8 cellular contexts compared by ENCODE assay signal in the genomic region with DNA sequence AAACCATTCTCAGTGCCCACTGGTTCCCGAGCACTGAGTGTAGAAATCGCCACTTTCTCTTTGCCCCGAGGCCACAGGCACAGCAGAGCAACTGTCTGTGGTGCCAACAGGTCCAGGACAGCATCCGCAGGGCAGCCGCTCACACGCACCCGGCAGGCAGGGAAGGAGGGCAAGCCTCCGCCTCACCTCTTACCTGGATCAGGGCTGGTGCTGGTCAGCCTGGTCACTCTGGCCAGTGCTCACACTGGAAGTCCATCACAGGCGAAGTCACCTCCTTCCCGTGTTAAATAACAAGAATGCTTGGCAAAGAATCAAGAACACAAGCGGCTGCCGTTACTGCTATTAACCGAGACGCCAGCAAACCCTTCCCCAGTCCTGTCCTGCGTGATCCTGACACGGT. TPM values are rescaled to one million over a fixed set of nuclear protein-coding genes. Genes with fewer than 3 reads are reported as not detected.
DNase-seq lines count a peak whose midpoint lies in the region; ATAC-seq and TF ChIP-seq lines count a peak whose summit lies in the region.
"Had no signal": no experiment of that assay in that cellular context is flagged by ENCODE, and none has a peak within 500 bp of the region (broad histone marks: within the 10 kb centered on the region; RNA-seq: fewer than 3 reads in every experiment).

No MANE protein-coding gene starts in this region.

- in situ Hi-C loops in gastrocnemius medialis (cut with MboI; ENCODE audit: low sequenced_read_pairs in 4 of 4): no loop called here

- peaks cover 35% of the 10 kb centered on the region for H3K79me2 ChIP-seq in GM23338 (replicated peaks; ENCODE audit: insufficient read depth)

- peak overlapping the region; percentile 93 for H3K4me3 Mint-ChIP-seq in GM23338
- H3K4me3 Mint-ChIP-seq in T-helper 17 cell: peak overlapping the region; percentile 98

- H3K9me3 Mint-ChIP-seq in GM23338: no peaks in the 10 kb centered on the region; the same call in 2 of the 3 replicates

- no peaks in the 10 kb centered on the region for H3K9me3 ChIP-seq in T-helper 17 cell (ENCODE audit: control insufficient read depth, low read length, poor library complexity, severe bottlenecking)
- H3K9me3 ChIP-seq in gastrocnemius medialis: no peaks in the 10 kb centered on the region

- H3K27ac Mint-ChIP-seq in GM23338: peak overlapping the region; percentile 94; the same call in 1 of the 2 replicates
- H3K27ac Mint-ChIP-seq in T-helper 17 cell: peak overlapping the region; percentile 93

- H3K36me3 ChIP-seq in GM23338 (ENCODE audit: insufficient read depth): peaks cover 22% of the 10 kb centered on the region
- peaks cover 0 to 55% of the 10 kb centered on the region in 2 donors for H3K36me3 ChIP-seq in gastrocnemius medialis

- H3K4me1 ChIP-seq in GM23338 (ENCODE audit: insufficient read depth) (peaks cover 9% of the 10 kb centered on the region; the same call in 1 of the 2 replicates), gastrocnemius medialis (peaks cover 31% of the 10 kb centered on the region in 2 donors)

- H3K27me3 ChIP-seq in GM23338 (ENCODE audit: insufficient read depth) (peaks cover 15% of the 10 kb centered on the region), gastrocnemius medialis (no peaks in the 10 kb centered on the region)

- TF ChIP-seq POLR2A in gastrocnemius medialis (IDR thresholded peaks at IDR 0.05): no peak

- intact Hi-C loops in gastrocnemius medialis (cut with DNase I; ENCODE audit: low total_unique reads): no loop called here

- H3K27me3 Mint-ChIP-seq in GM23338 (ENCODE audit: insufficient read depth, low read depth, poor library complexity): peaks cover 26% of the 10 kb centered on the region
- H3K27me3 Mint-ChIP-seq in T-helper 17 cell: no peaks in the 10 kb centered on the region

- H3K4me1 Mint-ChIP-seq in GM23338 (peaks cover 20% of the 10 kb centered on the region), T-helper 17 cell (peaks cover 19% of the 10 kb centered on the region)

- no peak overlapping the region for H2AFZ ChIP-seq in GM23338

- TF ChIP-seq CTCF in GM23338 (conservative IDR thresholded peaks at IDR 0.05; ENCODE audit: low read depth in 2 of 2) (no peak), fibroblast of the aortic adventitia (IDR thresholded peaks at IDR 0.05; ENCODE audit: insufficient read depth, low read length) (no peak), gastrocnemius medialis (IDR thresholded peaks at IDR 0.05 in 4 of 5, conservative IDR thresholded peaks at IDR 0.05 in 1 of 5) (no peak)

- H3K4me3 ChIP-seq in GM23338 (peak overlapping the region; percentile 99; the same call in 1 of the 2 replicates), fibroblast of the aortic adventitia (ENCODE audit: low read depth, low read length) (peak overlapping the region; percentile 98), gastrocnemius medialis (peak overlapping the region; percentile 65 to 90 (median 76))

- peak overlapping the region; percentile 94 for H3K4me2 ChIP-seq in GM23338

- DNase-seq in GM23338 (ENCODE audit: low spot score) (no peak), T-helper 17 cell (no peak), fibroblast of the aortic adventitia (ENCODE audit: low read depth) (no peak), gastrocnemius medialis (no peak), GM19240 (ENCODE audit: insufficient read length, low spot score) (no peak), NK-92 (lab: John Stamatoyannopoulos, UW; ENCODE audit: unreplicated experiment) (no peak)
- DNase-seq: NCI-H774 had no signal

- H3K9me2 ChIP-seq in GM23338 (ENCODE audit: insufficient read depth): no peaks in the 10 kb centered on the region

- H3K36me3 Mint-ChIP-seq in GM23338 (ENCODE audit: low read depth) (peaks cover 52% of the 10 kb centered on the region), T-helper 17 cell (ENCODE audit: low read depth) (peaks cover 7% of the 10 kb centered on the region)

- H3F3A ChIP-seq in GM23338 (replicated peaks; ENCODE audit: low read depth): peaks cover 50% of the 10 kb centered on the region

- peaks cover 31% of the 10 kb centered on the region for H4K20me1 ChIP-seq in GM23338 (replicated peaks; ENCODE audit: insufficient read depth)

- H3K27ac ChIP-seq in GM23338 (ENCODE audit: low read depth) (peak overlapping the region; percentile 32; the same call in 1 of the 2 replicates), gastrocnemius medialis (peak overlapping the region; percentile 62 to 87 (median 80))

- ATAC-seq in GM23338: no peak
- no peak for ATAC-seq in T-helper 17 cell
- ATAC-seq in gastrocnemius medialis: no peak
- ATAC-seq in HG03039 (IDR thresholded peaks at IDR 0.05; ENCODE audit: unreplicated experiment): no peak

TF ChIP-seq in GM23338, 12 proteins besides CTCF, POLR2A, EP300 and RAD21 (continues in another document):
- TF ChIP-seq ZNF331 (CRISPR knock-in tag; IDR thresholded peaks at IDR 0.05; ENCODE audit: low read depth) (no peak), POLR2AphosphoS5 (IDR thresholded peaks at IDR 0.05; ENCODE audit: low read depth) (no peak)

RNA-seq across cellular contexts. Expression of a gene that starts 13.7 kb away (rescaled TPM):
- total RNA-seq in GM23338 (2014; rRNA removed; shearing (Covaris generic)): 47.2 and 60.0 TPM in 2 replicates
- polyA plus RNA-seq in GM23338 (2016; fragmentation: Nextera tagmentation; extraction: Ambion mirVana): 18.7 and 24.2 TPM in 2 replicates
- total RNA-seq in T-helper 17 cell: 1 to 10 TPM; 1.3 to 3.2 TPM
- total RNA-seq in fibroblast of the aortic adventitia (ENCODE audit: low replicate concordance): 0.45 and 0.98 TPM in 2 replicates
- 1 to 10 TPM; 1.8 to 4.6 (median 3.8) TPM for total RNA-seq in gastrocnemius medialis

RNA-seq across cellular contexts. Expression of a gene that starts 16.6 kb away (rescaled TPM):
- total RNA-seq in GM23338 (2014; rRNA removed; shearing (Covaris generic)): 0.45 and 9.8 TPM in 2 replicates
- 0.43 and 0.74 TPM in 2 replicates for polyA plus RNA-seq in GM23338 (2016; fragmentation: Nextera tagmentation; extraction: Ambion mirVana)
- under 1 TPM in 1 of 2 donors, not detected in 1; 0.90 TPM for total RNA-seq in T-helper 17 cell
- not detected in 2 replicates for total RNA-seq in fibroblast of the aortic adventitia (ENCODE audit: low replicate concordance)
- total RNA-seq in gastrocnemius medialis: 1 to 10 TPM in 3 of 4 donors, under 1 TPM in 1; 0.61 to 4.7 (median 1.6) TPM

RNA-seq across cellular contexts. Expression of a gene that starts 22.2 kb away (rescaled TPM):
- total RNA-seq in GM23338 (2014; rRNA removed; shearing (Covaris generic)): not detected in 2 replicates
- polyA plus RNA-seq in GM23338 (2016; fragmentation: Nextera tagmentation; extraction: Ambion mirVana): not detected in 2 replicates
- total RNA-seq in T-helper 17 cell (not detected), fibroblast of the aortic adventitia (ENCODE audit: low replicate concordance) (not detected in 2 replicates), gastrocnemius medialis (10 to 100 TPM in 1 of 4 donors, 1 to 10 TPM in 3; 2.1 to 11.7 (median 3.7) TPM)

RNA-seq across cellular contexts. Expression of a gene that starts 31.9 kb away (rescaled TPM):
- not detected in 2 replicates for total RNA-seq in GM23338 (2014; rRNA removed; shearing (Covaris generic))
- not detected in 2 replicates for polyA plus RNA-seq in GM23338 (2016; fragmentation: Nextera tagmentation; extraction: Ambion mirVana)
- total RNA-seq in T-helper 17 cell (under 1 TPM in 1 of 2 donors, not detected in 1; 0.65 TPM), fibroblast of the aortic adventitia (ENCODE audit: low replicate concordance) (not detected in 2 replicates), gastrocnemius medialis (not detected)

RNA-seq across cellular contexts. Expression of a gene that starts 38.2 kb away (rescaled TPM):
- total RNA-seq in GM23338 (2014; rRNA removed; shearing (Covaris generic)): 0.54 and 0.90 TPM in 2 replicates
- polyA plus RNA-seq in GM23338 (2016; fragmentation: Nextera tagmentation; extraction: Ambion mirVana): 0.76 and 1.2 TPM in 2 replicates
- total RNA-seq in T-helper 17 cell (not detected), fibroblast of the aortic adventitia (ENCODE audit: low replicate concordance) (not detected in 2 replicates), gastrocnemius medialis (not detected)
